8 cellular contexts compared by ENCODE assay signal in the genomic region with DNA sequence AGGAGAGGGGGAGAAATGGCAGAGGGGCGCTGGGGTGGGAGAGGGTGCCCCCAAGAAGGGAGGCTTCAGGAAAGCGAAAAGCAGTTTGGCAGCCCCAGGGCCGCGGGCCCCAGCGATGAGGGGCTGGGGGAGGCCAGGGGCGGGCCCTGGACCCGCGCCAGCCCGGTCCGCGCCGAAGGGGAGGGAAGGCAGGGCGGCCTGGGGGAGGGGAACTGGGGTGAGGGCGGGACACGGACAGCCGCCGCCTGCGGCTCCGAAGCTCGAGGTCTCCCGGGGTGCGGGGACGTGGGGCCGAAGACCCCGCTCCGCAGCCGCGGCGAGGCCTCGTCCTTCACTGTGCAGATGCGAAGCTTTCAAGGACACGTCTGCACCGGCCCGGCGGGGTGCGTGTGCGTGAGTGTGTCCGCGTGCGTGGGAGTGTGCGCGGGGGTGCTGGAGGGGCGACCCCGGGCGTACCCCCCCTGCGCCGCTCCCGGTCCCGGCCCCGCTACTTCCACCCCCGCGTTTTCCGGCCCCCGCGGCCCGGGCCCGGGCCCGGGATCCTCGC. TPM values are rescaled to one million over a fixed set of nuclear protein-coding genes. Genes with fewer than 3 reads are reported as not detected.
DNase-seq lines count a peak whose midpoint lies in the region; ATAC-seq, FAIRE-seq and TF ChIP-seq lines count a peak whose summit lies in the region.

No MANE protein-coding gene starts in this region.

- no peak overlapping the region for H2AFZ ChIP-seq in GM12878 (ENCODE audit: control insufficient read depth, low read depth, low read length)

- H3K27me3 ChIP-seq in GM12878 (replicated peaks in 1 of 2; ENCODE audit: control insufficient read depth in 2 of 2, insufficient read depth in 2 of 2, low read length in 1 of 2) (no peaks in the 10 kb centered on the region), subcutaneous abdominal adipose tissue (ENCODE audit: control insufficient read depth in 5 of 5, insufficient read depth in 4 of 5, low read length in 5 of 5) (no peaks in the 10 kb centered on the region)

- POLR2A ChIA-PET in GM12878 (lab: Charles Lee): no interaction called here

- RAD21 ChIA-PET in GM12878 (lab: Charles Lee; ENCODE audit: unreplicated experiment): interaction anchor here (1.5 to 1.8 kb wide), 2 partner anchors 28 to 67 kb away, joined by 3 to 5 read pairs; no protein-coding TSS in a partner anchor

- peaks cover 23% of the 10 kb centered on the region for H3K79me2 ChIP-seq in GM12878 (ENCODE audit: control insufficient read depth, insufficient read depth, low read length)

- 7% methylated on average over 24 of the region's 59 CpGs for WGBS in GM12878 (ENCODE audit: insufficient coverage, insufficient replicate concordance, low lambda C conversion rate, missing lambda C conversion rate)

- no peak; the same call in 1 of the 3 replicates for ATAC-seq in GM12878
- peak; percentile 29 for ATAC-seq in left lobe of liver

- in situ Hi-C loops in GM12878 (cut with MboI): no loop called here
- in situ Hi-C loops in KBM-7 (cut with MboI; ENCODE audit: low pct_unique_long_range_greater_than_20kb, low sequenced_read_pairs): no loop called here

- peak overlapping the region; percentile 65 for H3K4me3 ChIP-seq in GM12878
- peak overlapping the region in 4 of 5 donors; percentile 54 to 73 (median 66) for H3K4me3 ChIP-seq in subcutaneous abdominal adipose tissue (ENCODE audit: low read depth in 1 of 5, low read length in 5 of 5)

- H3K36me3 ChIP-seq in GM12878 (ENCODE audit: control insufficient read depth in 2 of 2, insufficient read depth in 2 of 2, low read length in 1 of 2) (no peaks in the 10 kb centered on the region; a peak in 2 of 4 replicates), subcutaneous abdominal adipose tissue (ENCODE audit: control insufficient read depth in 5 of 5, insufficient read depth in 5 of 5, low read length in 5 of 5) (no peaks in the 10 kb centered on the region)

- no peak for TF ChIP-seq RAD21 in GM12878 (IDR thresholded peaks at IDR 0.05; ENCODE audit: insufficient read depth, low read depth, low read length)

- peaks cover 14% of the 10 kb centered on the region for H3K4me1 ChIP-seq in GM12878 (ENCODE audit: control insufficient read depth, insufficient read depth, low read length)
- peaks cover 0 to 54% (median 31%) of the 10 kb centered on the region in 5 donors for H3K4me1 ChIP-seq in subcutaneous abdominal adipose tissue (ENCODE audit: control insufficient read depth in 5 of 5, insufficient read depth in 5 of 5, low read length in 5 of 5)

- TF ChIP-seq POLR2A in GM12891 (IDR thresholded peaks at IDR 0.05; ENCODE audit: low read depth, low read length): no peak
- peak; percentile 55; the same call in 1 of the 2 replicates for TF ChIP-seq POLR2A in GM12878 (IDR thresholded peaks at IDR 0.05; ENCODE audit: low read depth, low read length)

- H3K27ac ChIP-seq in GM12878 (ENCODE audit: control insufficient read depth, insufficient read depth): peak overlapping the region; percentile 35; the same call in 1 of the 2 replicates
- H3K27ac ChIP-seq in subcutaneous abdominal adipose tissue (ENCODE audit: low read depth, low read length): no peak overlapping the region

- H3K4me2 ChIP-seq in GM12878 (ENCODE audit: control insufficient read depth, insufficient read depth): peak overlapping the region; percentile 74

- intact Hi-C loops in GM12878 (cut with micrococcal nuclease; ENCODE audit: unreplicated experiment): loop anchor here (5.0 to 10.0 kb wide), 2 partner anchors 38 to 224 kb away; no protein-coding TSS in a partner anchor

- H4K20me1 ChIP-seq in GM12878 (ENCODE audit: control insufficient read depth, insufficient read depth): peaks cover 3% of the 10 kb centered on the region; the same call in 1 of the 2 replicates

- SMC1A ChIA-PET in GM12878 (lab: Charles Lee; ENCODE audit: uncharacterized antibody, unreplicated experiment): interaction anchor here (1.2 to 1.9 kb wide), 2 partner anchors 31 to 36 kb away, joined by 3 to 4 read pairs; no protein-coding TSS in a partner anchor

- no peak for TF ChIP-seq EP300 in GM12878 (IDR thresholded peaks at IDR 0.05; ENCODE audit: borderline replicate concordance in 1 of 2, control insufficient read depth in 1 of 2, low read depth in 2 of 2, low read length in 2 of 2)

- no TSS peak for BruUV-seq in GM12878 (replicated peaks; lab: Mats Ljungman, UMichigan)

- H3K9me3 ChIP-seq in GM12878 (replicated peaks; ENCODE audit: control insufficient read depth, insufficient read depth, low read length) (no peaks in the 10 kb centered on the region), subcutaneous abdominal adipose tissue (ENCODE audit: control insufficient read depth in 5 of 5, low read length in 5 of 5) (no peaks in the 10 kb centered on the region)

- FAIRE-seq in GM12891 (lab: Jason Lieb, UNC) (peak; percentile 75), GM12878 (lab: Jason Lieb, UNC) (no peak)

- DNase-seq in GM12891 (ENCODE audit: insufficient read length, low spot score): no peak
- DNase-seq in NCI-H2196 treated with DMSO at 0.1 percent for 48 hours (lab: John Stamatoyannopoulos, UW; ENCODE audit: unreplicated experiment): peak; percentile 20
- no peak for DNase-seq in GM12878 (ENCODE audit: low read depth, low spot score)
- peak; percentile 62 for DNase-seq in left lobe of liver (ENCODE audit: low spot score)
- no peak for DNase-seq in GOT3 (lab: John Stamatoyannopoulos, UW)
- no peak for DNase-seq in KBM-7
- no peak for DNase-seq in hippocampal formation (lab: John Stamatoyannopoulos, UW)

- no peak for TF ChIP-seq CTCF in GM12878 (IDR thresholded peaks at IDR 0.05 in 2 of 3, conservative IDR thresholded peaks at IDR 0.05 in 1 of 3; ENCODE audit: control insufficient read depth in 2 of 3, extremely low read depth in 1 of 3, insufficient read depth in 1 of 3, low read depth in 3 of 3, low read length in 3 of 3)

- H3K9ac ChIP-seq in GM12878 (ENCODE audit: control insufficient read depth, insufficient read depth, low read length): peak overlapping the region; percentile 61
- peak overlapping the region in 2 of 5 donors; percentile 30 to 47 for H3K9ac ChIP-seq in subcutaneous abdominal adipose tissue (ENCODE audit: low read length in 5 of 5)

- CTCF ChIA-PET in GM12878 (lab: Yijun Ruan, JAX): interaction anchor here (0.6 to 1.1 kb wide), 3 partner anchors 19 to 36 kb away, joined by 3 to 5 read pairs (median 4); no protein-coding TSS in a partner anchor

TF ChIP-seq in GM12891, 5 proteins besides CTCF, POLR2A, EP300 and RAD21:
- TF ChIP-seq PAX5 (IDR thresholded peaks at IDR 0.05; ENCODE audit: insufficient read depth, low read length, severe bottlenecking) (no peak), POLR2AphosphoS5 (IDR thresholded peaks at IDR 0.05; ENCODE audit: low read depth, low read length) (no peak), POU2F2 (IDR thresholded peaks at IDR 0.05; ENCODE audit: low read depth, low read length) (no peak)
TF ChIP-seq in GM12891: peak in this region for 0.

TF ChIP-seq in GM12878, 131 proteins besides CTCF, POLR2A, EP300 and RAD21 (continues in another document):
- TF ChIP-seq GABPA (IDR thresholded peaks at IDR 0.05; ENCODE audit: low read depth) (no peak), BACH1 (IDR thresholded peaks at IDR 0.05; ENCODE audit: borderline replicate concordance) (peak; percentile 42; the same call in 1 of the 2 replicates), IKZF1 (conservative IDR thresholded peaks at IDR 0.05) (peak; percentile 46), LARP7 (IDR thresholded peaks at IDR 0.05) (0 out of 2 replicates have a peak, but pooled peaks have one; percentile 38), TCF12 (IDR thresholded peaks at IDR 0.05; ENCODE audit: low read depth, low read length) (0 out of 2 replicates have a peak, but pooled peaks have one; percentile 17), SUZ12 (IDR thresholded peaks at IDR 0.05; ENCODE audit: unreplicated experiment) (no peak), MYC (IDR thresholded peaks at IDR 0.05; ENCODE audit: insufficient read depth, insufficient read length, insufficient replicate concordance, low read length, severe bottlenecking) (no peak), DPF2 (IDR thresholded peaks at IDR 0.05) (peak; percentile 62; the same call in 1 of the 2 replicates), SMARCA5 (IDR thresholded peaks at IDR 0.05) (no peak)
- TF ChIP-seq, protein P1, sequence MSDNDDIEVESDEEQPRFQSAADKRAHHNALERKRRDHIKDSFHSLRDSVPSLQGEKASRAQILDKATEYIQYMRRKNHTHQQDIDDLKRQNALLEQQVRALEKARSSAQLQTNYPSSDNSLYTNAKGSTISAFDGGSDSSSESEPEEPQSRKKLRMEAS (IDR thresholded peaks at IDR 0.05; ENCODE audit: low read depth, low read length): 0 out of 2 replicates have a peak, but pooled peaks have one; percentile 32

RNA-seq across cellular contexts. Expression of a gene that starts 1.3 kb away (rescaled TPM):
- 35.0 TPM for polyA plus RNA-seq in GM12891 (2012; ENCODE audit: low read depth, missing spikeins)
- 87.0 and 94.0 TPM in 2 replicates for total RNA-seq in GM12878 (2013; cell fraction: nucleolus; rRNA removed)
- total RNA-seq in GM12878 (2014; rRNA removed): 18.1 and 28.1 TPM in 2 replicates
- total RNA-seq in GM12878 (2014; rRNA removed; fragmentation: Illumina TruSeq; extraction: Trizol): 17.7 and 18.5 TPM in 2 replicates
- total RNA-seq in GM12878 (2021): 47.8 and 51.6 TPM in 2 replicates
- polyA plus RNA-seq in GM12878 (2011; ENCODE audit: low read depth): 9.7 TPM
- polyA plus RNA-seq in GM12878 (2011; rRNA removed): 4.9 and 7.4 TPM in 2 replicates
- polyA plus RNA-seq in GM12878 (2011; cell fraction: cytosol; rRNA removed): 8.9 and 11.4 TPM in 2 replicates
- 27.4 and 39.0 TPM in 2 replicates for polyA plus RNA-seq in GM12878 (2011; cell fraction: nucleus; rRNA removed)
- 17.3 and 21.3 TPM in 2 replicates for polyA plus RNA-seq in GM12878 (2012)
- 10.1 and 15.7 TPM in 2 replicates for polyA plus RNA-seq in GM12878 (2014; fragmentation: Illumina TruSeq; extraction: Trizol)
- polyA plus RNA-seq in GM12878 (2014; fragmentation: Nextera tagmentation; extraction: Ambion mirVana): 10 to 100 TPM; 11.1 to 29.9 TPM
- polyA plus RNA-seq in GM12878 (2014; rRNA removed): 24.5 and 25.4 TPM in 2 replicates
- polyA plus RNA-seq in GM12878 (2016; fragmentation: Nextera tagmentation; extraction: Ambion mirVana): 10 to 100 TPM; 12.3 to 16.3 TPM
- 24.2 and 40.7 TPM in 2 replicates for polyA minus RNA-seq in GM12878 (2011; rRNA and poly(A)+ RNA removed)
- 7.3 and 19.0 TPM in 2 replicates for polyA minus RNA-seq in GM12878 (2011; cell fraction: cytosol; rRNA and poly(A)+ RNA removed)
- polyA minus RNA-seq in GM12878 (2011; cell fraction: nucleus; rRNA and poly(A)+ RNA removed): 17.5 and 40.3 TPM in 2 replicates
- total RNA-seq in left lobe of liver: 8.3 TPM

Comparison
In these comparisons a context has a peak if more than half of its experiments do, and no peak if none do; other contexts are left out.
1. DNase-seq: peak in NCI-H2196 treated with DMSO at 0.1 percent for 48 hours (single experiment) and left lobe of liver (single experiment); none in GM12891 (single experiment), GM12878 (single experiment), GOT3 (single experiment), KBM-7 (single experiment) and hippocampal formation (0 of 2).